8 cellular contexts compared by ENCODE assay signal in genomic region chrX:76172325-76172887, GRCh38. TPM values are rescaled to one million over a fixed set of nuclear protein-coding genes. Genes with fewer than 3 reads are reported as not detected.
DNase-seq lines count a peak whose midpoint lies in the region; ATAC-seq lines count a peak whose summit lies in the region.

No MANE protein-coding gene starts in this region.

- peak overlapping the region; percentile 85 to 98 (median 95) for H3K4me3 Mint-ChIP-seq in immature natural killer cell

- H3K27ac ChIP-seq in angular gyrus (ENCODE audit: low read depth, low read length) (peak overlapping the region; percentile 60), substantia nigra (ENCODE audit: low read depth, low read length, poor library complexity, severe bottlenecking) (peak overlapping the region; percentile 72)

- H3K4me1 Mint-ChIP-seq in immature natural killer cell, result peaks cover 35 to 43% of the 10 kb centered on the region in 2 donors

- H3K9me3 Mint-ChIP-seq in immature natural killer cell, result no peaks in the 10 kb centered on the region

- DNase-seq in immature natural killer cell (peak in 1 of 3 donors; percentile 3), substantia nigra (lab: John Stamatoyannopoulos, UW) (peak in 3 of 49 donors; percentile 5 to 38 (median 13)), HuH-7 (ENCODE audit: low spot score) (no peak)
- DNase-seq in stimulated activated CD4-positive, alpha-beta T cell treated with anti-CD3 and anti-CD28 coated beads, Interleukin-1b, Interleukin-23, amount 100 ng/mL, for 48 hours, result no peak

- peaks cover 2 to 9% (median 5%) of the 10 kb centered on the region in 3 donors for H3K27me3 Mint-ChIP-seq in immature natural killer cell (ENCODE audit: low read depth in 3 of 3)

- H3K27ac Mint-ChIP-seq in immature natural killer cell, result peak overlapping the region; percentile 85 to 98 (median 94)

- peaks cover 0 to 3% (median 0%) of the 10 kb centered on the region in 3 donors for H3K36me3 Mint-ChIP-seq in immature natural killer cell

- ATAC-seq in GM18909 (IDR thresholded peaks at IDR 0.05; ENCODE audit: poor library complexity, unreplicated experiment) (peak; percentile 59), HG03135 (IDR thresholded peaks at IDR 0.05; ENCODE audit: unreplicated experiment) (peak; percentile 52), GM19328 (IDR thresholded peaks at IDR 0.05; ENCODE audit: unreplicated experiment) (no peak)

RNA-seq across cellular contexts. Expression of gene PBDC1, which starts 0.5 kb away (rescaled TPM):
- 10 to 100 TPM; 32.4 to 56.5 (median 42.7) TPM for polyA plus RNA-seq in immature natural killer cell
